In the genomic region with DNA sequence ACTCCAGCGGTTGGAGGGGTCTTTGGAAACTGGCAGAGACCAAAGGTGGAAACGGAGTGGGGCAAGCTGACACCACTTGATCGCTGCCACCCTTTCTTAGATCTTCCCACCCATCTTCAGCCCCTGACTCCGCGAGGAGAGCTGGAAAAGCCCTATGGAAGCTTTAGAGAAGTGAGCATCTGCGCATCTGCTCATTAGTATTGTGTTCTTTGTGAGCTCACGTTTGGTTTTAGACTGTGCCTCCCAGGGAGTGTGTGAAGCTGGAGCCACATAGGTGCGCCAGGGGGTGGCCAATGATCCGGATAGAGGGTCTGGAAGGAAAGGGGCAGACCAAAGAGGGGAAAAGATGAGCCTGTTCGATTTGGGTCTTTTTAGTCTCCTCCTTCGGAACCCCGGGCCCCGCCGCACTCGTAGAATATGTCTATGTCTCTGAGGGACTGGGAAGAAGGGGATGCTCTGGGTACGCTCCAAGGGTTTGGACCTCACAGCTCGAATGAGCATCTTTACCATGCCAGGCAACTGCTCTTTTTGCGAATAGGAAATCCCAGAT, we compare ENCODE assay signal across 10 cellular contexts. TPM values are rescaled to one million over a fixed set of nuclear protein-coding genes. Genes with fewer than 3 reads are reported as not detected.
A peak's percentile ranks its signal among the peaks of the same experiment; 100 is the strongest.
DNase-seq lines count a peak whose midpoint lies in the region; TF ChIP-seq lines count a peak whose summit lies in the region.
"Had no signal": no experiment of that assay in that cellular context is flagged by ENCODE, and none has a peak within 500 bp of the region (broad histone marks: within the 10 kb centered on the region; RNA-seq: fewer than 3 reads in every experiment).

No MANE protein-coding gene starts in this region.

- DNase-seq in SK-N-DZ (ENCODE audit: low spot score) (peak; percentile 0), esophagus squamous epithelium (lab: John Stamatoyannopoulos, UW) (no peak), retina (peak; percentile 81), dedifferentiated amniotic fluid mesenchymal stem cell (ENCODE audit: extremely low spot score) (no peak), GF-D8 (lab: John Stamatoyannopoulos, UW) (no peak), activated gamma-delta T cell (lab: John Stamatoyannopoulos, UW) (no peak), COLO829 (ENCODE audit: low spot score) (no peak)
- DNase-seq: NCI-H1048 had no signal

- intact Hi-C loops in esophagus squamous epithelium (cut with DNase I) = no loop called here

- H3K36me3 ChIP-seq in esophagus squamous epithelium = no peaks in the 10 kb centered on the region
- H3K36me3 ChIP-seq: pancreas had no signal

- no peak for TF ChIP-seq POLR2A in esophagus squamous epithelium (IDR thresholded peaks at IDR 0.05)

- no peak overlapping the region for H3K27ac ChIP-seq in esophagus squamous epithelium
- H3K27ac ChIP-seq: pancreas had no signal

- no peak for TF ChIP-seq CTCF in esophagus squamous epithelium (IDR thresholded peaks at IDR 0.05)

- H3K9me3 ChIP-seq in esophagus squamous epithelium = no peaks in the 10 kb centered on the region
- H3K9me3 ChIP-seq: pancreas had no signal

- H3K4me3 ChIP-seq in GM08714 (ENCODE audit: low read length) (peak overlapping the region; percentile 14; the same call in 1 of the 2 replicates), esophagus squamous epithelium (peak overlapping the region in 3 of 4 donors; percentile 27 to 58 (median 39))

- 2 to 8% methylated on average over 15 to 18 of the region's 18 CpGs for WGBS in esophagus squamous epithelium, 2 donors

- H3K4me1 ChIP-seq in esophagus squamous epithelium = peaks cover 9 to 39% (median 16%) of the 10 kb centered on the region in 3 donors

- peaks cover 0 to 73% (median 6%) of the 10 kb centered on the region in 4 donors for H3K27me3 ChIP-seq in esophagus squamous epithelium

RNA-seq across cellular contexts. Expression of gene DKK2, which starts 0.6 kb away (rescaled TPM):
- not detected in 2 replicates for polyA plus RNA-seq in SK-N-DZ (2014; cell fraction: cytosol; rRNA removed)
- polyA plus RNA-seq in SK-N-DZ (2014; cell fraction: nucleus; rRNA removed) = not detected in 2 replicates
- 1 to 10 TPM in 1 of 4 donors, under 1 TPM in 1, not detected in 2; 0.38 to 1.2 TPM for total RNA-seq in esophagus squamous epithelium

Comparison
In these comparisons a context has a peak if more than half of its experiments do, and no peak if none do; other contexts are left out.
1. DNase-seq: peak in SK-N-DZ (single experiment) and retina (single experiment); none in esophagus squamous epithelium (single experiment), dedifferentiated amniotic fluid mesenchymal stem cell (single experiment), GF-D8 (single experiment), activated gamma-delta T cell (single experiment) and COLO829 (single experiment).